8 cellular contexts compared by ENCODE assay signal in the genomic region with DNA sequence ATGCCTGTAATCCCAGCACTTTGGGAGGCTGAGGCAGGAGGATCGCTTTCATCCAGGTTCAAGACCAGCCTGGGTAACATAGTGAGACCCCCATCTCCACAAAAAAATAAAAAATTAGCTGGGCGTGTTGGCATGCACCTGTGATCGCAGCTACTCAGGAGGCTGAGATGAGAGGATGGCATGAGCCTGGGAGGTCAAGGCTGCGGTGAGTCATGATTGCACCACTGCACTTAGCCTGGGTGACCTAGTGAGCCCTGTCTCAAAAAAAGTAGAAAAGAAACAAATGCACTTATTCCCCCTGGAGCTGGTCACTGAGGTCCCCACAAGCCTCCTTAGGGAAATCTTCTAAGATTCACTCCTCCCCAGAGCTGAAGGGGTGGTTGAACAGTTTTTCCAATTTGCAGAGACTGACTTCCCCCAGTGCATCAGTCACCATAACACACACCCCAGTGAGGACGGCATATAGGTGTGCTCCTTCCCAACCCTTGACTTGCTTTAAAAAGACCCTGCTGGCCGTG. TPM values are rescaled to one million over a fixed set of nuclear protein-coding genes. Genes with fewer than 3 reads are reported as not detected.
DNase-seq lines count a peak whose midpoint lies in the region; ATAC-seq and TF ChIP-seq lines count a peak whose summit lies in the region.

No MANE protein-coding gene starts in this region.

- H3K4me1 ChIP-seq in HUES48 (ENCODE audit: control insufficient read depth, insufficient read depth, low read length) (peaks cover 67% of the 10 kb centered on the region), stomach (peaks cover 52 to 87% (median 75%) of the 10 kb centered on the region in 4 donors)

- no peak for TF ChIP-seq CTCF in astrocyte of the spinal cord (IDR thresholded peaks at IDR 0.05; ENCODE audit: low read depth, low read length)
- TF ChIP-seq CTCF in stomach (IDR thresholded peaks at IDR 0.05): no peak

- intact Hi-C loops in stomach (cut with DNase I; ENCODE audit: low total_unique reads): no loop called here

- ATAC-seq in HG03457 (IDR thresholded peaks at IDR 0.05; ENCODE audit: unreplicated experiment) (no peak), HG03469 (IDR thresholded peaks at IDR 0.05; ENCODE audit: unreplicated experiment) (no peak)

- peaks cover 11% of the 10 kb centered on the region for H3K36me3 ChIP-seq in HUES48 (ENCODE audit: control insufficient read depth, insufficient read depth, low read length)
- H3K36me3 ChIP-seq in stomach: no peaks in the 10 kb centered on the region

- H3K27ac ChIP-seq in HUES48 (ENCODE audit: low read depth, low read length) (no peak overlapping the region), layer of hippocampus (ENCODE audit: low read depth, low read length) (peak overlapping the region; percentile 94), stomach (peak overlapping the region in 4 of 5 donors; percentile 89 to 99 (median 94))

- in situ Hi-C loops in astrocyte of the spinal cord (cut with HindIII; ENCODE audit: low sequenced_read_pairs): no loop called here

- no peak for TF ChIP-seq POLR2A in stomach (IDR thresholded peaks at IDR 0.05)

- H3K4me3 ChIP-seq in HUES48 (ENCODE audit: low read depth, low read length) (peak overlapping the region; percentile 85), astrocyte of the spinal cord (ENCODE audit: low read depth, low read length) (peak overlapping the region; percentile 74), stomach (peak overlapping the region; percentile 69 to 94 (median 86))

- no peak overlapping the region for H3K9ac ChIP-seq in HUES48 (ENCODE audit: low read depth, low read length)

- H3K9me3 ChIP-seq in HUES48 (ENCODE audit: control insufficient read depth, insufficient read depth, low read length): no peaks in the 10 kb centered on the region
- H3K9me3 ChIP-seq in stomach: no peaks in the 10 kb centered on the region

- DNase-seq in astrocyte of the spinal cord (ENCODE audit: low read depth, low spot score): no peak
- DNase-seq in stomach: no peak
- DNase-seq in stimulated activated CD4-positive, alpha-beta T cell treated with anti-CD3 and anti-CD28 coated beads, Interleukin-12 subunit alpha, Interleukin-12 subunit beta, amount 100 ng/mL, for 4 hours: no peak
- no peak for DNase-seq in HPDE6-E6E7 (ENCODE audit: extremely low spot score)

- WGBS in stomach, 5 donors: 69 to 82% (median 73%) methylated on average over 6 of the region's 6 CpGs

- TF ChIP-seq EP300 in stomach (IDR thresholded peaks at IDR 0.05): no peak

- H3K27me3 ChIP-seq in HUES48 (ENCODE audit: control insufficient read depth, insufficient read depth, low read length) (peaks cover 10% of the 10 kb centered on the region), layer of hippocampus (ENCODE audit: control insufficient read depth, insufficient read depth, low read length) (no peaks in the 10 kb centered on the region), stomach (peaks cover 0 to 19% (median 4%) of the 10 kb centered on the region in 3 donors)

RNA-seq across cellular contexts. Expression of a gene that starts 1.6 kb away (rescaled TPM):
- total RNA-seq in stomach: 100 to 1,000 TPM in 3 of 5 donors, 10 to 100 TPM in 2; 68.1 to 297 (median 154) TPM
- 100 to 1,000 TPM in 2 of 3 donors, 10 to 100 TPM in 1; 51.0 to 421 (median 124) TPM for polyA plus RNA-seq in stomach
